Comparison of ENCODE assay signal across 1 cellular context in the genomic region with DNA sequence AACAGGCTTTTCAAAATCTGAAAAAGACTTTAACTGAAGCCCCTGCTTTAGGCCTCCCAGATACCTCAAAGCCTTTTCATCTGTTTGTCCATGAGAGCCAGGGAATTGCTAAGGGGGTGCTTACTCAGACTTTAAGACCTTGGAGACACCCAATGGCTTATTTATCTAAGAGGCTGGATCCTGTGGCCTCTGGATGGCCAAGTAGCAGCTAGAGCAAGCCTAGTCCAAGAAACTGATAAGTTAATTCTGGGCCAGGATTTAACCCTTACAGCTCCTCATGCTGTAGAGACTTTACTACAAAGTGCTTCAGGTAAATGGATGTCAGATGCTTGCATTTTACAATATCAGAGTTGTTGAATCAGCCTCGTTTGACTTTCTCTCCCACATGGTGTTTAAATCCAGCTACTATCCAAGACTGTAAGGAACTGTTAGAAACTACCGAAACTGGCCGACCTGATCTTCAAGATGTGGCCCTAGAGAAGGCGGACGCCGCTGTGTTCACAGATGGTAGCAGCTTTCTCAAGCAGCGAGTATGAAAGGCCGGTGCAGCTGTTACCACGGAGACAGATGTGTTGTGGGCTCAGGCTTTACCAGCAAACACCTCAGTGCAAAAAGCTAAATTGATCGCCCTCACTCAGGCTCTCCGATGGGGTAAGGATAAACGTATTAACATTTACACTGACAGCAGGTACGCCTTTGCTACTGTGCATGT.
TF ChIP-seq lines count a peak whose summit lies in the region.

No MANE protein-coding gene starts in this region.

TF ChIP-seq in K562, 482 proteins besides CTCF, POLR2A, EP300 and RAD21 (continued from another document and continues in another):
- TF ChIP-seq RNF2 (IDR thresholded peaks at IDR 0.05) (peak; percentile 42; the same call in 1 of the 2 replicates), ZNF174 (CRISPR knock-in tag; IDR thresholded peaks at IDR 0.05) (no peak), EHMT2 (IDR thresholded peaks at IDR 0.05) (peak; percentile 45; the same call in 1 of the 2 replicates), ZBTB7A (IDR thresholded peaks at IDR 0.05; ENCODE audit: borderline replicate concordance, control insufficient read depth, low read depth, low read length) (no peak), ZNF79 (CRISPR knock-in tag; IDR thresholded peaks at IDR 0.05; ENCODE audit: low read depth) (no peak), COPS2 (conservative IDR thresholded peaks at IDR 0.05) (no peak), PHF21A (IDR thresholded peaks at IDR 0.05; ENCODE audit: borderline replicate concordance, low read depth) (peak; percentile 59; the same call in 1 of the 2 replicates), CCNT2 (IDR thresholded peaks at IDR 0.05; ENCODE audit: borderline replicate concordance, extremely low read depth, insufficient read length, low read depth, low read length) (no peak), CBFA2T3 (IDR thresholded peaks at IDR 0.05) (no peak), RBBP5 (IDR thresholded peaks at IDR 0.05; ENCODE audit: borderline replicate concordance, insufficient read depth, low read length, poor library complexity, severe bottlenecking) (peak; percentile 37), CSDE1 (IDR thresholded peaks at IDR 0.05) (no peak), DMBX1 (CRISPR knock-in tag; IDR thresholded peaks at IDR 0.05; ENCODE audit: borderline replicate concordance) (peak; percentile 49; the same call in 1 of the 2 replicates), TEAD1 (CRISPR knock-in tag; IDR thresholded peaks at IDR 0.05) (0 out of 4 replicates have a peak, but pooled peaks of 1 of the 2 experiments have one; percentile 38), FOXA3 (CRISPR knock-in tag; conservative IDR thresholded peaks at IDR 0.05 in 1 of 2, IDR thresholded peaks at IDR 0.05 in 1 of 2) (peak in 1 of 2 experiments; percentile 86; a peak in 2 of 4 replicates), MECOM (CRISPR knock-in tag; IDR thresholded peaks at IDR 0.05) (no peak), JUND (IDR thresholded peaks at IDR 0.05; ENCODE audit: borderline replicate concordance, low read depth, low read length) (peak; percentile 24; the same call in 1 of the 2 replicates), JUND (tag; IDR thresholded peaks at IDR 0.05; ENCODE audit: borderline replicate concordance, low read depth, low read length) (no peak; the same call in 2 of the 3 replicates), SOX6 (IDR thresholded peaks at IDR 0.05) (no peak), TAF15 (IDR thresholded peaks at IDR 0.05; ENCODE audit: low read depth, low read length) (no peak), TBL1XR1 (IDR thresholded peaks at IDR 0.05; ENCODE audit: low read length in 2 of 2) (0 out of 4 replicates have a peak, but pooled peaks of 1 of the 2 experiments have one; percentile 22), MAFF (IDR thresholded peaks at IDR 0.05; ENCODE audit: low read length) (no peak), FOXM1 (IDR thresholded peaks at IDR 0.05; ENCODE audit: low read depth) (peak; percentile 44; the same call in 1 of the 2 replicates), FOXM1 (CRISPR knock-in tag; IDR thresholded peaks at IDR 0.05; ENCODE audit: low read depth) (no peak), POLR2G (IDR thresholded peaks at IDR 0.05; ENCODE audit: low read depth, low read length) (no peak), NFXL1 (CRISPR knock-in tag; IDR thresholded peaks at IDR 0.05) (no peak)
- TF ChIP-seq, protein P1, sequence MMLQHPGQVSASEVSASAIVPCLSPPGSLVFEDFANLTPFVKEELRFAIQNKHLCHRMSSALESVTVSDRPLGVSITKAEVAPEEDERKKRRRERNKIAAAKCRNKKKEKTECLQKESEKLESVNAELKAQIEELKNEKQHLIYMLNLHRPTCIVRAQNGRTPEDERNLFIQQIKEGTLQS (IDR thresholded peaks at IDR 0.05), result no peak
- TF ChIP-seq, protein P1 (CRISPR knock-in tag; conservative IDR thresholded peaks at IDR 0.05), result no peak
- TF ChIP-seq, protein P2, sequence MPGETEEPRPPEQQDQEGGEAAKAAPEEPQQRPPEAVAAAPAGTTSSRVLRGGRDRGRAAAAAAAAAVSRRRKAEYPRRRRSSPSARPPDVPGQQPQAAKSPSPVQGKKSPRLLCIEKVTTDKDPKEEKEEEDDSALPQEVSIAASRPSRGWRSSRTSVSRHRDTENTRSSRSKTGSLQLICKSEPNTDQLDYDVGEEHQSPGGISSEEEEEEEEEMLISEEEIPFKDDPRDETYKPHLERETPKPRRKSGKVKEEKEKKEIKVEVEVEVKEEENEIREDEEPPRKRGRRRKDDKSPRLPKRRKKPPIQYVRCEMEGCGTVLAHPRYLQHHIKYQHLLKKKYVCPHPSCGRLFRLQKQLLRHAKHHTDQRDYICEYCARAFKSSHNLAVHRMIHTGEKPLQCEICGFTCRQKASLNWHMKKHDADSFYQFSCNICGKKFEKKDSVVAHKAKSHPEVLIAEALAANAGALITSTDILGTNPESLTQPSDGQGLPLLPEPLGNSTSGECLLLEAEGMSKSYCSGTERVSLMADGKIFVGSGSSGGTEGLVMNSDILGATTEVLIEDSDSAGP (CRISPR knock-in tag; IDR thresholded peaks at IDR 0.05), result no peak
- TF ChIP-seq, protein P3, sequence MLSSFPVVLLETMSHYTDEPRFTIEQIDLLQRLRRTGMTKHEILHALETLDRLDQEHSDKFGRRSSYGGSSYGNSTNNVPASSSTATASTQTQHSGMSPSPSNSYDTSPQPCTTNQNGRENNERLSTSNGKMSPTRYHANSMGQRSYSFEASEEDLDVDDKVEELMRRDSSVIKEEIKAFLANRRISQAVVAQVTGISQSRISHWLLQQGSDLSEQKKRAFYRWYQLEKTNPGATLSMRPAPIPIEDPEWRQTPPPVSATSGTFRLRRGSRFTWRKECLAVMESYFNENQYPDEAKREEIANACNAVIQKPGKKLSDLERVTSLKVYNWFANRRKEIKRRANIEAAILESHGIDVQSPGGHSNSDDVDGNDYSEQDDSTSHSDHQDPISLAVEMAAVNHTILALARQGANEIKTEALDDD (IDR thresholded peaks at IDR 0.05), result peak; percentile 53; the same call in 1 of the 2 replicates
- TF ChIP-seq, protein P4, sequence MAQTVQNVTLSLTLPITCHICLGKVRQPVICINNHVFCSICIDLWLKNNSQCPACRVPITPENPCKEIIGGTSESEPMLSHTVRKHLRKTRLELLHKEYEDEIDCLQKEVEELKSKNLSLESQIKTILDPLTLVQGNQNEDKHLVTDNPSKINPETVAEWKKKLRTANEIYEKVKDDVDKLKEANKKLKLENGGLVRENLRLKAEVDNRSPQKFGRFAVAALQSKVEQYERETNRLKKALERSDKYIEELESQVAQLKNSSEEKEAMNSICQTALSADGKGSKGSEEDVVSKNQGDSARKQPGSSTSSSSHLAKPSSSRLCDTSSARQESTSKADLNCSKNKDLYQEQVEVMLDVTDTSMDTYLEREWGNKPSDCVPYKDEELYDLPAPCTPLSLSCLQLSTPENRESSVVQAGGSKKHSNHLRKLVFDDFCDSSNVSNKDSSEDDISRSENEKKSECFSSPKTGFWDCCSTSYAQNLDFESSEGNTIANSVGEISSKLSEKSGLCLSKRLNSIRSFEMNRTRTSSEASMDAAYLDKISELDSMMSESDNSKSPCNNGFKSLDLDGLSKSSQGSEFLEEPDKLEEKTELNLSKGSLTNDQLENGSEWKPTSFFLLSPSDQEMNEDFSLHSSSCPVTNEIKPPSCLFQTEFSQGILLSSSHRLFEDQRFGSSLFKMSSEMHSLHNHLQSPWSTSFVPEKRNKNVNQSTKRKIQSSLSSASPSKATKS (CRISPR knock-in tag; IDR thresholded peaks at IDR 0.05), result no peak
- TF ChIP-seq, protein P5, sequence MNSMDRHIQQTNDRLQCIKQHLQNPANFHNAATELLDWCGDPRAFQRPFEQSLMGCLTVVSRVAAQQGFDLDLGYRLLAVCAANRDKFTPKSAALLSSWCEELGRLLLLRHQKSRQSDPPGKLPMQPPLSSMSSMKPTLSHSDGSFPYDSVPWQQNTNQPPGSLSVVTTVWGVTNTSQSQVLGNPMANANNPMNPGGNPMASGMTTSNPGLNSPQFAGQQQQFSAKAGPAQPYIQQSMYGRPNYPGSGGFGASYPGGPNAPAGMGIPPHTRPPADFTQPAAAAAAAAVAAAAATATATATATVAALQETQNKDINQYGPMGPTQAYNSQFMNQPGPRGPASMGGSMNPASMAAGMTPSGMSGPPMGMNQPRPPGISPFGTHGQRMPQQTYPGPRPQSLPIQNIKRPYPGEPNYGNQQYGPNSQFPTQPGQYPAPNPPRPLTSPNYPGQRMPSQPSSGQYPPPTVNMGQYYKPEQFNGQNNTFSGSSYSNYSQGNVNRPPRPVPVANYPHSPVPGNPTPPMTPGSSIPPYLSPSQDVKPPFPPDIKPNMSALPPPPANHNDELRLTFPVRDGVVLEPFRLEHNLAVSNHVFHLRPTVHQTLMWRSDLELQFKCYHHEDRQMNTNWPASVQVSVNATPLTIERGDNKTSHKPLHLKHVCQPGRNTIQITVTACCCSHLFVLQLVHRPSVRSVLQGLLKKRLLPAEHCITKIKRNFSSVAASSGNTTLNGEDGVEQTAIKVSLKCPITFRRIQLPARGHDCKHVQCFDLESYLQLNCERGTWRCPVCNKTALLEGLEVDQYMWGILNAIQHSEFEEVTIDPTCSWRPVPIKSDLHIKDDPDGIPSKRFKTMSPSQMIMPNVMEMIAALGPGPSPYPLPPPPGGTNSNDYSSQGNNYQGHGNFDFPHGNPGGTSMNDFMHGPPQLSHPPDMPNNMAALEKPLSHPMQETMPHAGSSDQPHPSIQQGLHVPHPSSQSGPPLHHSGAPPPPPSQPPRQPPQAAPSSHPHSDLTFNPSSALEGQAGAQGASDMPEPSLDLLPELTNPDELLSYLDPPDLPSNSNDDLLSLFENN (IDR thresholded peaks at IDR 0.05; ENCODE audit: low read depth in 2 of 2, low read length in 2 of 2), result no peak
- TF ChIP-seq, protein P6, sequence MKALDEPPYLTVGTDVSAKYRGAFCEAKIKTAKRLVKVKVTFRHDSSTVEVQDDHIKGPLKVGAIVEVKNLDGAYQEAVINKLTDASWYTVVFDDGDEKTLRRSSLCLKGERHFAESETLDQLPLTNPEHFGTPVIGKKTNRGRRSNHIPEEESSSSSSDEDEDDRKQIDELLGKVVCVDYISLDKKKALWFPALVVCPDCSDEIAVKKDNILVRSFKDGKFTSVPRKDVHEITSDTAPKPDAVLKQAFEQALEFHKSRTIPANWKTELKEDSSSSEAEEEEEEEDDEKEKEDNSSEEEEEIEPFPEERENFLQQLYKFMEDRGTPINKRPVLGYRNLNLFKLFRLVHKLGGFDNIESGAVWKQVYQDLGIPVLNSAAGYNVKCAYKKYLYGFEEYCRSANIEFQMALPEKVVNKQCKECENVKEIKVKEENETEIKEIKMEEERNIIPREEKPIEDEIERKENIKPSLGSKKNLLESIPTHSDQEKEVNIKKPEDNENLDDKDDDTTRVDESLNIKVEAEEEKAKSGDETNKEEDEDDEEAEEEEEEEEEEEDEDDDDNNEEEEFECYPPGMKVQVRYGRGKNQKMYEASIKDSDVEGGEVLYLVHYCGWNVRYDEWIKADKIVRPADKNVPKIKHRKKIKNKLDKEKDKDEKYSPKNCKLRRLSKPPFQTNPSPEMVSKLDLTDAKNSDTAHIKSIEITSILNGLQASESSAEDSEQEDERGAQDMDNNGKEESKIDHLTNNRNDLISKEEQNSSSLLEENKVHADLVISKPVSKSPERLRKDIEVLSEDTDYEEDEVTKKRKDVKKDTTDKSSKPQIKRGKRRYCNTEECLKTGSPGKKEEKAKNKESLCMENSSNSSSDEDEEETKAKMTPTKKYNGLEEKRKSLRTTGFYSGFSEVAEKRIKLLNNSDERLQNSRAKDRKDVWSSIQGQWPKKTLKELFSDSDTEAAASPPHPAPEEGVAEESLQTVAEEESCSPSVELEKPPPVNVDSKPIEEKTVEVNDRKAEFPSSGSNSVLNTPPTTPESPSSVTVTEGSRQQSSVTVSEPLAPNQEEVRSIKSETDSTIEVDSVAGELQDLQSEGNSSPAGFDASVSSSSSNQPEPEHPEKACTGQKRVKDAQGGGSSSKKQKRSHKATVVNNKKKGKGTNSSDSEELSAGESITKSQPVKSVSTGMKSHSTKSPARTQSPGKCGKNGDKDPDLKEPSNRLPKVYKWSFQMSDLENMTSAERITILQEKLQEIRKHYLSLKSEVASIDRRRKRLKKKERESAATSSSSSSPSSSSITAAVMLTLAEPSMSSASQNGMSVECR (CRISPR knock-in tag; IDR thresholded peaks at IDR 0.05), result no peak
- TF ChIP-seq, protein P7, sequence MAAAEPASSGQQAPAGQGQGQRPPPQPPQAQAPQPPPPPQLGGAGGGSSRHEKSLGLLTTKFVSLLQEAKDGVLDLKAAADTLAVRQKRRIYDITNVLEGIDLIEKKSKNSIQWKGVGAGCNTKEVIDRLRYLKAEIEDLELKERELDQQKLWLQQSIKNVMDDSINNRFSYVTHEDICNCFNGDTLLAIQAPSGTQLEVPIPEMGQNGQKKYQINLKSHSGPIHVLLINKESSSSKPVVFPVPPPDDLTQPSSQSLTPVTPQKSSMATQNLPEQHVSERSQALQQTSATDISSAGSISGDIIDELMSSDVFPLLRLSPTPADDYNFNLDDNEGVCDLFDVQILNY (CRISPR knock-in tag; IDR thresholded peaks at IDR 0.05), result no peak
- TF ChIP-seq, protein P8, sequence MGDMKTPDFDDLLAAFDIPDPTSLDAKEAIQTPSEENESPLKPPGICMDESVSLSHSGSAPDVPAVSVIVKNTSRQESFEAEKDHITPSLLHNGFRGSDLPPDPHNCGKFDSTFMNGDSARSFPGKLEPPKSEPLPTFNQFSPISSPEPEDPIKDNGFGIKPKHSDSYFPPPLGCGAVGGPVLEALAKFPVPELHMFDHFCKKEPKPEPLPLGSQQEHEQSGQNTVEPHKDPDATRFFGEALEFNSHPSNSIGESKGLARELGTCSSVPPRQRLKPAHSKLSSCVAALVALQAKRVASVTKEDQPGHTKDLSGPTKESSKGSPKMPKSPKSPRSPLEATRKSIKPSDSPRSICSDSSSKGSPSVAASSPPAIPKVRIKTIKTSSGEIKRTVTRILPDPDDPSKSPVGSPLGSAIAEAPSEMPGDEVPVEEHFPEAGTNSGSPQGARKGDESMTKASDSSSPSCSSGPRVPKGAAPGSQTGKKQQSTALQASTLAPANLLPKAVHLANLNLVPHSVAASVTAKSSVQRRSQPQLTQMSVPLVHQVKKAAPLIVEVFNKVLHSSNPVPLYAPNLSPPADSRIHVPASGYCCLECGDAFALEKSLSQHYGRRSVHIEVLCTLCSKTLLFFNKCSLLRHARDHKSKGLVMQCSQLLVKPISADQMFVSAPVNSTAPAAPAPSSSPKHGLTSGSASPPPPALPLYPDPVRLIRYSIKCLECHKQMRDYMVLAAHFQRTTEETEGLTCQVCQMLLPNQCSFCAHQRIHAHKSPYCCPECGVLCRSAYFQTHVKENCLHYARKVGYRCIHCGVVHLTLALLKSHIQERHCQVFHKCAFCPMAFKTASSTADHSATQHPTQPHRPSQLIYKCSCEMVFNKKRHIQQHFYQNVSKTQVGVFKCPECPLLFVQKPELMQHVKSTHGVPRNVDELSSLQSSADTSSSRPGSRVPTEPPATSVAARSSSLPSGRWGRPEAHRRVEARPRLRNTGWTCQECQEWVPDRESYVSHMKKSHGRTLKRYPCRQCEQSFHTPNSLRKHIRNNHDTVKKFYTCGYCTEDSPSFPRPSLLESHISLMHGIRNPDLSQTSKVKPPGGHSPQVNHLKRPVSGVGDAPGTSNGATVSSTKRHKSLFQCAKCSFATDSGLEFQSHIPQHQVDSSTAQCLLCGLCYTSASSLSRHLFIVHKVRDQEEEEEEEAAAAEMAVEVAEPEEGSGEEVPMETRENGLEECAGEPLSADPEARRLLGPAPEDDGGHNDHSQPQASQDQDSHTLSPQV (IDR thresholded peaks at IDR 0.05), result peak; percentile 67
- TF ChIP-seq, protein P9, sequence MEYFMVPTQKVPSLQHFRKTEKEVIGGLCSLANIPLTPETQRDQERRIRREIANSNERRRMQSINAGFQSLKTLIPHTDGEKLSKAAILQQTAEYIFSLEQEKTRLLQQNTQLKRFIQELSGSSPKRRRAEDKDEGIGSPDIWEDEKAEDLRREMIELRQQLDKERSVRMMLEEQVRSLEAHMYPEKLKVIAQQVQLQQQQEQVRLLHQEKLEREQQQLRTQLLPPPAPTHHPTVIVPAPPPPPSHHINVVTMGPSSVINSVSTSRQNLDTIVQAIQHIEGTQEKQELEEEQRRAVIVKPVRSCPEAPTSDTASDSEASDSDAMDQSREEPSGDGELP (CRISPR knock-in tag; IDR thresholded peaks at IDR 0.05; ENCODE audit: borderline replicate concordance), result 0 out of 2 replicates have a peak, but pooled peaks have one; percentile 35
